Comparison of ENCODE assay signal across 9 cellular contexts in genomic region chr16:14193316-14193871, GRCh38.
DNase-seq lines count a peak whose midpoint lies in the region; ATAC-seq and TF ChIP-seq lines count a peak whose summit lies in the region.
"Had no signal": no experiment of that assay in that cellular context is flagged by ENCODE, and none has a peak within 500 bp of the region (broad histone marks: within the 10 kb centered on the region; RNA-seq: fewer than 3 reads in every experiment).

No MANE protein-coding gene starts in this region.

- H3K36me3 Mint-ChIP-seq in nephron progenitor cell (ENCODE audit: low read depth) = peaks cover 11% of the 10 kb centered on the region

- H3K9me3 Mint-ChIP-seq in nephron progenitor cell = peaks cover 9% of the 10 kb centered on the region

- H3K4me1 Mint-ChIP-seq in nephron progenitor cell = peaks cover 42% of the 10 kb centered on the region

- H3K4me1 ChIP-seq in Panc1 (ENCODE audit: control insufficient read depth, insufficient read depth, low read length) = peaks cover 6% of the 10 kb centered on the region; the same call in 1 of the 2 replicates

- H3K4me3 ChIP-seq in Panc1 (ENCODE audit: low read depth in 2 of 2, low read length in 2 of 2) = no peak overlapping the region
- H3K4me3 ChIP-seq: A549 had no signal

- H3K36me3 ChIP-seq in Panc1 (ENCODE audit: control insufficient read depth, insufficient read depth, low read length) = no peaks in the 10 kb centered on the region

- H3K9me3 ChIP-seq in Panc1 (ENCODE audit: control insufficient read depth, insufficient read depth, low read depth, low read length) = no peaks in the 10 kb centered on the region
- H3K9me3 ChIP-seq: A549 had no signal

- no peak overlapping the region for H3K27ac ChIP-seq in Panc1 (ENCODE audit: low read length)
- H3K27ac ChIP-seq: A549 had no signal

- ATAC-seq in activated CD4-positive, CD25-positive, alpha-beta regulatory T cell treated with anti-CD3 and anti-CD28 coated beads, Interleukin-2, amount 50 U/mL, for 24 hours = peak; percentile 96
- peak; percentile 80 for ATAC-seq in HG03095 (IDR thresholded peaks at IDR 0.05; ENCODE audit: unreplicated experiment)
- ATAC-seq in Panc1 = peak; percentile 45; the same call in 1 of the 2 replicates

- H3K27ac Mint-ChIP-seq in nephron progenitor cell = peak overlapping the region; percentile 76

- DNase-seq in activated CD4-positive, CD25-positive, alpha-beta regulatory T cell treated with anti-CD3 and anti-CD28 coated beads, Interleukin-2, amount 50 U/mL, for 72 hours = no peak
- DNase-seq in Panc1 (ENCODE audit: low read depth, low spot score) (no peak), nephron progenitor cell (no peak), NCI-H187 treated with DMSO at 0.1 percent for 48 hours (lab: John Stamatoyannopoulos, UW) (no peak), NCI-H187 (lab: John Stamatoyannopoulos, UW) (no peak), T-helper 9 cell (no peak)

- no peaks in the 10 kb centered on the region for H3K27me3 Mint-ChIP-seq in nephron progenitor cell (ENCODE audit: low read depth, poor library complexity)

- H3K4me3 Mint-ChIP-seq in nephron progenitor cell = no peak overlapping the region

- no peaks in the 10 kb centered on the region for H3K27me3 ChIP-seq in Panc1 (ENCODE audit: control insufficient read depth, insufficient read depth, low read length)

- no peak for TF ChIP-seq CTCF in Panc1 (IDR thresholded peaks at IDR 0.05)
- no peak for TF ChIP-seq CTCF in nephron progenitor cell (IDR thresholded peaks at IDR 0.05)

- intact Hi-C loops in Panc1 (cut with micrococcal nuclease; ENCODE audit: unreplicated experiment) = no loop called here

- in situ Hi-C loops in Panc1 (cut with HindIII; ENCODE audit: low pct_unique_long_range_greater_than_20kb, low sequenced_read_pairs) = no loop called here

- no TSS peak for BruUV-seq in Panc1 (replicated peaks; lab: Mats Ljungman, UMichigan)

- POLR2A ChIA-PET in Panc1 (lab: Charles Lee) = no interaction called here

- CTCF ChIA-PET in Panc1 (lab: Charles Lee) = no interaction called here

Comparison
In these comparisons a context has a peak if more than half of its experiments do, and no peak if none do; other contexts are left out.
1. ATAC-seq: peak in every context shown above with its lines; median percentile 96 in activated CD4-positive, CD25-positive, alpha-beta regulatory T cell treated with anti-CD3 and anti-CD28 coated beads, Interleukin-2, amount 50 U/mL, for 24 hours; 80 in HG03095; 45 in Panc1.